Comparison of ENCODE assay signal across 1 cellular context in the genomic region with DNA sequence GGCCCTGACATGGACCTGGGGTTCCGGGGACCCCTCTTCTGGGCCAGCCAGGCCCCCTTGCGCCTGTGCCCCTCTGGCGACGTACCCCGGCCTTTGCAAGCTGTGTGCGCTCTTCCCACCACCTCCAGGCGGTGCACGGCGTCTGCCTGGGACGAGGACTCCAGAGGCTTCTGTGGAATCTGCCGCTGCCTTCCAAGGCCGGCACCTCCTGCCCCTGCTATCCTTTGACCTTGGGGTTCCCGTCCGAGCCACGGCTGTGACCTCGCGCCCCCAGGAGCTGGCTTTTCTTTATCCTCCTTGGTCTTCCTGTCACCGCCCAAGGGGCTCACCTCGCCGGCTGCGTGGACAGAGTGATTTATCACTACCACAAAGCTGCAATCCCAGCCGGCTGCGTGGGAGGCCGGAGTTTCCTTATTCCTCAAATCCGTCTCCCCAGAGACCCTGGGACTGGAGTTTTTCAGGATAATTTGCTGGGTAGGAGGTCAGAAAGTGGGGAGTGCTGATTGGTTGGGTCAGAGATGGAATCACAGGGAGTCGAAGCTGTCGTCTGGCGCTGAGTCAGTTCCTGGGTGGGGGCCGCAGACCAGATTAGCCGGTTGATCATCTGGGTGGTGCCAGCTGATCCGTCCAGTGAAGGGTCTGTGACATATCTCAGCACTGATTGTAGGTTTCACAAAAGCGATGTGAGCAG.
TF ChIP-seq lines count a peak whose summit lies in the region.

No MANE protein-coding gene starts in this region.

TF ChIP-seq in H1, 55 proteins besides CTCF, POLR2A, EP300 and RAD21:
- TF ChIP-seq RNF2 (IDR thresholded peaks at IDR 0.05; ENCODE audit: borderline replicate concordance, low read depth, low read length, missing control alignments, poor library complexity, severe bottlenecking) (no peak), RBBP5 (IDR thresholded peaks at IDR 0.05; ENCODE audit: borderline replicate concordance, low read depth, low read length) (no peak), SRF (IDR thresholded peaks at IDR 0.05; ENCODE audit: low read depth, low read length) (no peak), SP1 (IDR thresholded peaks at IDR 0.05; ENCODE audit: low read depth, low read length) (no peak), JUN (IDR thresholded peaks at IDR 0.05; ENCODE audit: low read depth, low read length) (no peak), POU5F1 (IDR thresholded peaks at IDR 0.05; ENCODE audit: low read depth, low read length) (no peak), TBP (IDR thresholded peaks at IDR 0.05; ENCODE audit: low read depth, low read length) (no peak), BRCA1 (IDR thresholded peaks at IDR 0.05; ENCODE audit: low read depth, low read length) (no peak), SUZ12 (IDR thresholded peaks at IDR 0.05; ENCODE audit: low read length) (no peak), BACH1 (IDR thresholded peaks at IDR 0.05; ENCODE audit: low read length) (no peak), SP4 (IDR thresholded peaks at IDR 0.05; ENCODE audit: low read length) (no peak)
